Comparison of ENCODE assay signal across 40 cellular contexts in the genomic region with DNA sequence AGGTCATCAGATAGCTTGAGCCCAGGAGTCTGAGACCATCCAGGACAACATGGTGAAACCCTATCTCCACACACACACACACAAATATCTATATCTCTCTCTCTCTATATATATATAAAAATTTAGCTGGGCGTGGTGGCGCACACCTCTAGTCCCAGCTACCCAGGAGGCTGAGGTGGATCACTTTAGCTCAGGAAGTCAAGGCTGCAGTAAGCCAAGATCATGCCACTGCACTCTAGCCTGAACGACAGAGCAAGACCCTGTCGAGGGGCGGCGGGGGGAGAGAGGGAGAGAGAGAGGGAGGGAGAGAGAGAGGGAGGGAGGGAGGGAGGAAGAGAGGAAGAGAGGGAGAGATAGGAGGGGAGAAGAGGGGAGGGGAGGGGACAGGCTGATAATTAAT. TPM values are rescaled to one million over a fixed set of nuclear protein-coding genes. Genes with fewer than 3 reads are reported as not detected.
"Had no signal": no experiment of that assay in that cellular context is flagged by ENCODE, and none has a peak within 500 bp of the region (broad histone marks: within the 10 kb centered on the region; RNA-seq: fewer than 3 reads in every experiment).

No MANE protein-coding gene starts in this region.

- H3K4me3 Mint-ChIP-seq: activated naive CD4-positive, alpha-beta T cell treated with anti-CD3 and anti-CD28 coated beads for 36 hours; activated naive CD4-positive, alpha-beta T cell treated with anti-CD3 and anti-CD28 coated beads, Interleukin-2, amount 10 ng/mL, durations not matched to agents 7 days and 5 days; activated naive CD4-positive, alpha-beta T cell treated with anti-CD3 and anti-CD28 coated beads, Interleukin-2, amount 50 U/mL, for 24 hours; activated naive CD8-positive, alpha-beta T cell; activated naive CD8-positive, alpha-beta T cell treated with anti-CD3 and anti-CD28 coated beads for 36 hours; activated naive CD8-positive, alpha-beta T cell treated with anti-CD3 and anti-CD28 coated beads, Interleukin-2, amount 10 ng/mL, durations not matched to agents 7 days and 5 days; activated naive CD8-positive, alpha-beta T cell treated with anti-CD3 and anti-CD28 coated beads, Interleukin-2, amount 50 U/mL, for 24 hours; activated T-cell treated with anti-CD3 and anti-CD28 coated beads, Interleukin-2, amount 50 U/mL, for 24 hours; activated T-cell treated with anti-CD3 and anti-CD28 coated beads, Interleukin-2, amount 50 U/mL, for 4 hours; activated T-cell treated with anti-CD3 and anti-CD28 coated beads, Interleukin-2, amount 50 U/mL, for 72 hours; activated T-helper 1 cell treated with anti-CD3 and anti-CD28 coated beads, Interleukin-12 subunit alpha, Interleukin-12 subunit beta, Interleukin-2, Interleukin-4 antibody, amounts not matched to agents 30 ng/mL and 10 ng/mL and 1 ng/mL, durations not matched to agents 14 hours and 24 hours and 36 hours; activated T-helper 17 cell treated with anti-CD3 and anti-CD28 coated beads, Interleukin-2, amount 50 U/mL, for 72 hours; brain; central memory CD8-positive, alpha-beta T cell had no signal

- H3K9me3 Mint-ChIP-seq: activated naive CD4-positive, alpha-beta T cell treated with anti-CD3 and anti-CD28 coated beads for 36 hours; activated naive CD4-positive, alpha-beta T cell treated with anti-CD3 and anti-CD28 coated beads, Interleukin-2, amount 10 ng/mL, durations not matched to agents 7 days and 5 days; activated naive CD4-positive, alpha-beta T cell treated with anti-CD3 and anti-CD28 coated beads, Interleukin-2, amount 50 U/mL, for 24 hours; activated naive CD4-positive, alpha-beta T cell treated with anti-CD3 and anti-CD28 coated beads, Interleukin-2, amount 50 U/mL, for 72 hours; activated naive CD8-positive, alpha-beta T cell treated with anti-CD3 and anti-CD28 coated beads for 36 hours; activated naive CD8-positive, alpha-beta T cell treated with anti-CD3 and anti-CD28 coated beads, Interleukin-2, amount 10 ng/mL, durations not matched to agents 7 days and 5 days; activated naive CD8-positive, alpha-beta T cell treated with anti-CD3 and anti-CD28 coated beads, Interleukin-2, amount 50 U/mL, for 24 hours; activated T-cell treated with anti-CD3 and anti-CD28 coated beads, Interleukin-2, amount 50 U/mL, for 24 hours; activated T-cell treated with anti-CD3 and anti-CD28 coated beads, Interleukin-2, amount 50 U/mL, for 4 hours; activated T-cell treated with anti-CD3 and anti-CD28 coated beads, Interleukin-2, amount 50 U/mL, for 72 hours; activated T-helper 1 cell treated with anti-CD3 and anti-CD28 coated beads, Interleukin-12 subunit alpha, Interleukin-12 subunit beta, Interleukin-2, Interleukin-4 antibody, amounts not matched to agents 30 ng/mL and 10 ng/mL and 1 ng/mL, durations not matched to agents 14 hours and 24 hours and 36 hours; activated T-helper 17 cell treated with anti-CD3 and anti-CD28 coated beads, Interleukin-2, amount 50 U/mL, for 72 hours; activated T-helper 2 cell treated with anti-CD3 and anti-CD28 coated beads, Interferon-gamma antibody, Interleukin-2, Interleukin-4, amounts not matched to agents 10 μg/mL and 5 μg/mL and 100 μg/mL, durations not matched to agents 14 hours and 24 hours and 36 hours; brain; central memory CD8-positive, alpha-beta T cell had no signal

- H3K4me1 ChIP-seq: adrenal gland, ascending aorta, body of pancreas, breast epithelium had no signal

- H3K9me3 ChIP-seq: adrenal gland, ascending aorta, body of pancreas, breast epithelium had no signal

- H3K27me3 Mint-ChIP-seq: activated naive CD8-positive, alpha-beta T cell had no signal

- H3K27me3 ChIP-seq: ascending aorta, body of pancreas, breast epithelium had no signal

- DNase-seq: activated gamma-delta T cell; activated gamma-delta T cell treated with Interleukin-2 at 50 U/mL for 16 hours; activated naive CD4-positive, alpha-beta T cell; activated naive CD4-positive, alpha-beta T cell treated with anti-CD3 and anti-CD28 coated beads for 36 hours; activated naive CD4-positive, alpha-beta T cell treated with anti-CD3 and anti-CD28 coated beads, Interleukin-2, amount 10 ng/mL, durations not matched to agents 7 days and 5 days; activated naive CD4-positive, alpha-beta T cell treated with anti-CD3 and anti-CD28 coated beads, Interleukin-2, amount 50 U/mL, for 16 hours; activated naive CD4-positive, alpha-beta T cell treated with Interleukin-2 at 50 U/mL for 16 hours; activated naive CD8-positive, alpha-beta T cell treated with anti-CD3 and anti-CD28 coated beads for 36 hours; activated naive CD8-positive, alpha-beta T cell treated with anti-CD3 and anti-CD28 coated beads, Interleukin-2, amount 10 ng/mL, durations not matched to agents 7 days and 5 days; activated naive CD8-positive, alpha-beta T cell treated with anti-CD3 and anti-CD28 coated beads, Interleukin-2, amount 50 U/mL, for 24 hours; activated T-cell treated with anti-CD3 and anti-CD28 coated beads for 4 hours; activated T-cell treated with anti-CD3 and anti-CD28 coated beads, Interleukin-2, amount 50 U/mL, for 1 hour; activated T-cell treated with anti-CD3 and anti-CD28 coated beads, Interleukin-2, amount 50 U/mL, for 24 hours; activated T-cell treated with anti-CD3 and anti-CD28 coated beads, Interleukin-2, amount 50 U/mL, for 4 hours; activated T-cell treated with anti-CD3 and anti-CD28 coated beads, Interleukin-2, amount 50 U/mL, for 48 hours; activated T-cell treated with anti-CD3 and anti-CD28 coated beads, Interleukin-2, amount 50 U/mL, for 72 hours; amniotic stem cell; amygdala; anterior cingulate cortex; aorta; body of pancreas; brain microvascular endothelial cell; caudate nucleus; central memory CD4-positive, alpha-beta T cell; cerebellar nuclear complex had no signal

- H3K4me3 ChIP-seq: adrenal gland, ascending aorta, body of pancreas, breast epithelium, cardiac muscle cell had no signal

- H3K36me3 ChIP-seq: adrenal gland, ascending aorta, brain microvascular endothelial cell, breast epithelium, cardiac muscle cell had no signal

- ATAC-seq: activated naive CD8-positive, alpha-beta T cell treated with anti-CD3 and anti-CD28 coated beads, Interleukin-2, amount 50 U/mL, for 24 hours; activated T-cell treated with anti-CD3 and anti-CD28 coated beads, Interleukin-2, amount 50 U/mL, for 4 hours; activated T-cell treated with anti-CD3 and anti-CD28 coated beads, Interleukin-2, amount 50 U/mL, for 72 hours; activated T-helper 17 cell treated with anti-CD3 and anti-CD28 coated beads, Interleukin-2, amount 50 U/mL, for 72 hours; body of pancreas had no signal

- H3K4me1 Mint-ChIP-seq: activated naive CD4-positive, alpha-beta T cell treated with anti-CD3 and anti-CD28 coated beads, Interleukin-2, amount 10 ng/mL, durations not matched to agents 7 days and 5 days; activated naive CD4-positive, alpha-beta T cell treated with anti-CD3 and anti-CD28 coated beads, Interleukin-2, amount 50 U/mL, for 24 hours; activated naive CD8-positive, alpha-beta T cell treated with anti-CD3 and anti-CD28 coated beads for 36 hours; activated naive CD8-positive, alpha-beta T cell treated with anti-CD3 and anti-CD28 coated beads, Interleukin-2, amount 50 U/mL, for 24 hours; activated T-helper 17 cell treated with anti-CD3 and anti-CD28 coated beads, Interleukin-2, amount 50 U/mL, for 72 hours; central memory CD8-positive, alpha-beta T cell had no signal

- H3K36me3 Mint-ChIP-seq: activated naive CD4-positive, alpha-beta T cell treated with anti-CD3 and anti-CD28 coated beads, Interleukin-2, amount 10 ng/mL, durations not matched to agents 7 days and 5 days; activated naive CD4-positive, alpha-beta T cell treated with anti-CD3 and anti-CD28 coated beads, Interleukin-2, amount 50 U/mL, for 24 hours; activated naive CD4-positive, alpha-beta T cell treated with anti-CD3 and anti-CD28 coated beads, Interleukin-2, amount 50 U/mL, for 72 hours; activated naive CD8-positive, alpha-beta T cell; activated naive CD8-positive, alpha-beta T cell treated with anti-CD3 and anti-CD28 coated beads for 36 hours; activated naive CD8-positive, alpha-beta T cell treated with anti-CD3 and anti-CD28 coated beads, Interleukin-2, amount 10 ng/mL, durations not matched to agents 7 days and 5 days; brain had no signal

- H3K27ac ChIP-seq: adrenal gland, ascending aorta, body of pancreas, brain microvascular endothelial cell, breast epithelium, cardiac muscle cell had no signal

- H3K27ac Mint-ChIP-seq: activated naive CD4-positive, alpha-beta T cell treated with anti-CD3 and anti-CD28 coated beads for 36 hours; activated naive CD4-positive, alpha-beta T cell treated with anti-CD3 and anti-CD28 coated beads, Interleukin-2, amount 10 ng/mL, durations not matched to agents 7 days and 5 days; activated naive CD4-positive, alpha-beta T cell treated with anti-CD3 and anti-CD28 coated beads, Interleukin-2, amount 50 U/mL, for 24 hours; activated naive CD4-positive, alpha-beta T cell treated with anti-CD3 and anti-CD28 coated beads, Interleukin-2, amount 50 U/mL, for 72 hours; activated naive CD8-positive, alpha-beta T cell; activated naive CD8-positive, alpha-beta T cell treated with anti-CD3 and anti-CD28 coated beads for 36 hours; activated naive CD8-positive, alpha-beta T cell treated with anti-CD3 and anti-CD28 coated beads, Interleukin-2, amount 10 ng/mL, durations not matched to agents 7 days and 5 days; activated naive CD8-positive, alpha-beta T cell treated with anti-CD3 and anti-CD28 coated beads, Interleukin-2, amount 50 U/mL, for 24 hours; activated T-cell treated with anti-CD3 and anti-CD28 coated beads, Interleukin-2, amount 50 U/mL, for 24 hours; activated T-cell treated with anti-CD3 and anti-CD28 coated beads, Interleukin-2, amount 50 U/mL, for 72 hours; activated T-helper 1 cell treated with anti-CD3 and anti-CD28 coated beads, Interleukin-12 subunit alpha, Interleukin-12 subunit beta, Interleukin-2, Interleukin-4 antibody, amounts not matched to agents 30 ng/mL and 10 ng/mL and 1 ng/mL, durations not matched to agents 14 hours and 24 hours and 36 hours; activated T-helper 17 cell treated with anti-CD3 and anti-CD28 coated beads, Interleukin-2, amount 50 U/mL, for 72 hours; activated T-helper 2 cell treated with anti-CD3 and anti-CD28 coated beads, Interferon-gamma antibody, Interleukin-2, Interleukin-4, amounts not matched to agents 10 μg/mL and 5 μg/mL and 100 μg/mL, durations not matched to agents 14 hours and 24 hours and 36 hours; brain had no signal

RNA-seq across cellular contexts. Expression of a gene that starts 28.0 kb away (rescaled TPM):
- total RNA-seq: activated naive CD4-positive, alpha-beta T cell treated with anti-CD3 and anti-CD28 coated beads for 36 hours; activated naive CD4-positive, alpha-beta T cell treated with anti-CD3 and anti-CD28 coated beads, Interleukin-2, amount 50 U/mL, for 72 hours; activated naive CD8-positive, alpha-beta T cell treated with anti-CD3 and anti-CD28 coated beads for 36 hours; activated naive CD8-positive, alpha-beta T cell treated with anti-CD3 and anti-CD28 coated beads, Interleukin-2, amount 10 ng/mL, durations not matched to agents 7 days and 5 days; activated T-helper 1 cell treated with anti-CD3 and anti-CD28 coated beads, Interleukin-12 subunit alpha, Interleukin-12 subunit beta, Interleukin-2, Interleukin-4 antibody, amounts not matched to agents 30 ng/mL and 10 ng/mL and 1 ng/mL, durations not matched to agents 14 hours and 24 hours and 36 hours; activated T-helper 17 cell treated with anti-CD3 and anti-CD28 coated beads, Interleukin-2, amount 50 U/mL, for 72 hours; activated T-helper 2 cell treated with anti-CD3 and anti-CD28 coated beads, Interferon-gamma antibody, Interleukin-2, Interleukin-4, amounts not matched to agents 10 μg/mL and 5 μg/mL and 100 μg/mL, durations not matched to agents 14 hours and 24 hours and 36 hours; aorta; ascending aorta; chondrocyte had no signal

RNA-seq across cellular contexts. Expression of a gene that starts 34.1 kb away (rescaled TPM):
- total RNA-seq: activated naive CD4-positive, alpha-beta T cell treated with anti-CD3 and anti-CD28 coated beads for 36 hours; activated naive CD4-positive, alpha-beta T cell treated with anti-CD3 and anti-CD28 coated beads, Interleukin-2, amount 50 U/mL, for 72 hours; activated naive CD8-positive, alpha-beta T cell treated with anti-CD3 and anti-CD28 coated beads for 36 hours; activated naive CD8-positive, alpha-beta T cell treated with anti-CD3 and anti-CD28 coated beads, Interleukin-2, amount 10 ng/mL, durations not matched to agents 7 days and 5 days; activated T-cell treated with anti-CD3 and anti-CD28 coated beads, Interleukin-2, amount 50 U/mL, for 4 hours; activated T-cell treated with anti-CD3 and anti-CD28 coated beads, Interleukin-2, amount 50 U/mL, for 72 hours; activated T-helper 1 cell treated with anti-CD3 and anti-CD28 coated beads, Interleukin-12 subunit alpha, Interleukin-12 subunit beta, Interleukin-2, Interleukin-4 antibody, amounts not matched to agents 30 ng/mL and 10 ng/mL and 1 ng/mL, durations not matched to agents 14 hours and 24 hours and 36 hours; activated T-helper 2 cell treated with anti-CD3 and anti-CD28 coated beads, Interferon-gamma antibody, Interleukin-2, Interleukin-4, amounts not matched to agents 10 μg/mL and 5 μg/mL and 100 μg/mL, durations not matched to agents 14 hours and 24 hours and 36 hours; aorta; ascending aorta; astrocyte; body of pancreas; breast epithelium; cardiac septum; chondrocyte had no signal
- polyA plus RNA-seq: aorta had no signal
